8 cellular contexts compared by ENCODE assay signal in genomic region chr3:120596853-120597223, GRCh38. TPM values are rescaled to one million over a fixed set of nuclear protein-coding genes. Genes with fewer than 3 reads are reported as not detected.
DNase-seq lines count a peak whose midpoint lies in the region; ATAC-seq and TF ChIP-seq lines count a peak whose summit lies in the region.

No MANE protein-coding gene starts in this region.

- peak overlapping the region; percentile 67 for H2AFZ ChIP-seq in OCI-LY3 (ENCODE audit: low read depth, low read length)

- H3K27me3 ChIP-seq in CD4-positive, alpha-beta memory T cell (ENCODE audit: insufficient read depth, low read length) = no peaks in the 10 kb centered on the region
- H3K27me3 ChIP-seq in OCI-LY3 (ENCODE audit: low read depth, low read length) = no peaks in the 10 kb centered on the region
- H3K27me3 ChIP-seq in endodermal cell (ENCODE audit: control insufficient read depth, insufficient read depth, low read length, poor library complexity, severe bottlenecking) = no peaks in the 10 kb centered on the region
- no peaks in the 10 kb centered on the region for H3K27me3 ChIP-seq in neutrophil

- no peak for ATAC-seq in HG03565 (IDR thresholded peaks at IDR 0.05; ENCODE audit: unreplicated experiment)

- peaks cover 16% of the 10 kb centered on the region for H3K36me3 ChIP-seq in CD4-positive, alpha-beta memory T cell (ENCODE audit: insufficient read depth, low read length)
- H3K36me3 ChIP-seq in OCI-LY3 (replicated peaks; ENCODE audit: low read depth, low read length) (peaks cover 39% of the 10 kb centered on the region), endodermal cell (ENCODE audit: control insufficient read depth, insufficient read depth, low read length) (peaks cover 41% of the 10 kb centered on the region), neutrophil (peaks cover 29% of the 10 kb centered on the region)

- peaks cover 6 to 8% (median 7%) of the 10 kb centered on the region in 4 donors for H3K4me1 Mint-ChIP-seq in CD4-positive, alpha-beta memory T cell
- peaks cover 19% of the 10 kb centered on the region for H3K4me1 Mint-ChIP-seq in endodermal cell

- peak overlapping the region; percentile 97 to 99 for H3K4me3 ChIP-seq in CD4-positive, alpha-beta memory T cell (ENCODE audit: low read length in 2 of 2)
- H3K4me3 ChIP-seq in OCI-LY3 (ENCODE audit: low read length) (peak overlapping the region; percentile 94), endodermal cell (ENCODE audit: low read length) (peak overlapping the region; percentile 98), neutrophil (ENCODE audit: low read depth in 1 of 2, low read length in 1 of 2) (peak overlapping the region; percentile 82 to 86)

- peaks cover 35% of the 10 kb centered on the region for H3K79me2 ChIP-seq in OCI-LY3 (ENCODE audit: low read length)

- intact Hi-C loops in CD4-positive, alpha-beta memory T cell (cut with micrococcal nuclease) = loop anchor here (1.0 to 10.0 kb wide), 9 partner anchors 36 to 1148 kb away; partner anchors contain the start of genes COX17, GOLGB1, GSK3B and GTF2E1

- peaks cover 15% of the 10 kb centered on the region; the same call in 1 of the 2 replicates for H4K20me1 ChIP-seq in OCI-LY3 (ENCODE audit: insufficient read depth, low read length)

- H3K9ac ChIP-seq in OCI-LY3 (ENCODE audit: low read length) = peak overlapping the region; percentile 97
- H3K9ac ChIP-seq in endodermal cell (ENCODE audit: extremely low read depth, low read length, poor library complexity, severe bottlenecking) = peak overlapping the region; percentile 98

- H3K4me2 ChIP-seq in OCI-LY3 (ENCODE audit: low read length) = peak overlapping the region; percentile 86

- no peaks in the 10 kb centered on the region for H3K9me3 ChIP-seq in CD4-positive, alpha-beta memory T cell (ENCODE audit: control insufficient read depth in 1 of 2, low read length in 2 of 2)
- no peaks in the 10 kb centered on the region for H3K9me3 ChIP-seq in OCI-LY3 (ENCODE audit: insufficient read depth, low read length)
- H3K9me3 ChIP-seq in endodermal cell (ENCODE audit: control insufficient read depth, low read length) = peaks cover 7% of the 10 kb centered on the region
- H3K9me3 ChIP-seq in neutrophil = no peaks in the 10 kb centered on the region

- CTCF ChIA-PET in CD4-positive, alpha-beta memory T cell (lab: Charles Lee; ENCODE audit: partially characterized antibody) = interaction anchor here (1.6 to 3.8 kb wide), 8 partner anchors 29 to 198 kb away, joined by 4 to 30 read pairs (median 12); no protein-coding TSS in a partner anchor

- TF ChIP-seq CTCF in OCI-LY3 (IDR thresholded peaks at IDR 0.05; ENCODE audit: low read depth, low read length) = no peak
- no peak for TF ChIP-seq CTCF in endodermal cell (conservative IDR thresholded peaks at IDR 0.05)
- no peak for TF ChIP-seq CTCF in neutrophil (IDR thresholded peaks at IDR 0.05)

- POLR2A ChIA-PET in CD4-positive, alpha-beta memory T cell (lab: Charles Lee; ENCODE audit: partially characterized antibody) = interaction anchor here (0.7 to 4.1 kb wide), 12 partner anchors 29 to 502 kb away, joined by 3 to 66 read pairs (median 6); partner anchors contain the start of genes GSK3B, GTF2E1, LRRC58 and RABL3

- peaks cover 0 to 4% (median 0%) of the 10 kb centered on the region in 8 donors for H3K9me3 Mint-ChIP-seq in CD4-positive, alpha-beta memory T cell
- H3K9me3 Mint-ChIP-seq in endodermal cell = no peaks in the 10 kb centered on the region

- peaks cover 30% of the 10 kb centered on the region for H3K4me1 ChIP-seq in CD4-positive, alpha-beta memory T cell (ENCODE audit: insufficient read depth, low read length)
- H3K4me1 ChIP-seq in OCI-LY3 (ENCODE audit: low read length) (peaks cover 16% of the 10 kb centered on the region), endodermal cell (ENCODE audit: control insufficient read depth, insufficient read depth, low read length) (peaks cover 4% of the 10 kb centered on the region), neutrophil (ENCODE audit: control insufficient read depth in 1 of 2, insufficient read depth in 1 of 2, low read depth in 1 of 2, low read length in 1 of 2) (peaks cover 28 to 30% of the 10 kb centered on the region in 2 experiments)

- peaks cover 10 to 23% of the 10 kb centered on the region in 2 donors for H3K36me3 Mint-ChIP-seq in CD4-positive, alpha-beta memory T cell
- peaks cover 11% of the 10 kb centered on the region for H3K36me3 Mint-ChIP-seq in endodermal cell (ENCODE audit: low read depth)

- peak overlapping the region; percentile 98 for H3K27ac ChIP-seq in CD4-positive, alpha-beta memory T cell (ENCODE audit: low read depth, low read length)
- H3K27ac ChIP-seq in OCI-LY3 (ENCODE audit: low read length) (peak overlapping the region; percentile 72), endodermal cell (ENCODE audit: low read depth, low read length) (peak overlapping the region; percentile 96), neutrophil (peak overlapping the region; percentile 75)

- H3K27me3 Mint-ChIP-seq in CD4-positive, alpha-beta memory T cell = no peaks in the 10 kb centered on the region
- H3K27me3 Mint-ChIP-seq in endodermal cell (ENCODE audit: insufficient read depth) = peaks cover 3% of the 10 kb centered on the region

- peak overlapping the region in 6 of 7 donors; percentile 96 to 99 (median 98) for H3K27ac Mint-ChIP-seq in CD4-positive, alpha-beta memory T cell
- H3K27ac Mint-ChIP-seq in endodermal cell = peak overlapping the region; percentile 98

- WGBS in endodermal cell (ENCODE audit: insufficient coverage in 1 of 2, insufficient read length in 1 of 2), 2 experiments = no CpG with 5 or more reads among the region's 3 CpGs

- no peak for DNase-seq in CD4-positive, alpha-beta memory T cell
- DNase-seq in endodermal cell (no peak), anterior cingulate cortex (lab: John Stamatoyannopoulos, UW) (no peak), OCI-M1 (lab: John Stamatoyannopoulos, UW) (no peak), NCI-H510A treated with DMSO at 0.1 percent for 48 hours (lab: John Stamatoyannopoulos, UW) (no peak)

- peak overlapping the region; percentile 91 to 98 (median 95) for H3K4me3 Mint-ChIP-seq in CD4-positive, alpha-beta memory T cell
- peak overlapping the region; percentile 88 for H3K4me3 Mint-ChIP-seq in endodermal cell

RNA-seq across cellular contexts. Expression of gene NDUFB4, which starts 0.7 kb away (rescaled TPM):
- total RNA-seq in CD4-positive, alpha-beta memory T cell = 10 to 100 TPM; 82.1 to 82.8 TPM
- 100 to 1,000 TPM; 243 to 257 TPM for polyA plus RNA-seq in CD4-positive, alpha-beta memory T cell
- 100 to 1,000 TPM; 144 to 181 TPM for total RNA-seq in endodermal cell
- polyA plus RNA-seq in endodermal cell (2013, experiment 1 of 2) = 301 TPM
- 285 TPM for polyA plus RNA-seq in endodermal cell (2013, experiment 2 of 2)
